8 cellular contexts compared by ENCODE assay signal in the genomic region with DNA sequence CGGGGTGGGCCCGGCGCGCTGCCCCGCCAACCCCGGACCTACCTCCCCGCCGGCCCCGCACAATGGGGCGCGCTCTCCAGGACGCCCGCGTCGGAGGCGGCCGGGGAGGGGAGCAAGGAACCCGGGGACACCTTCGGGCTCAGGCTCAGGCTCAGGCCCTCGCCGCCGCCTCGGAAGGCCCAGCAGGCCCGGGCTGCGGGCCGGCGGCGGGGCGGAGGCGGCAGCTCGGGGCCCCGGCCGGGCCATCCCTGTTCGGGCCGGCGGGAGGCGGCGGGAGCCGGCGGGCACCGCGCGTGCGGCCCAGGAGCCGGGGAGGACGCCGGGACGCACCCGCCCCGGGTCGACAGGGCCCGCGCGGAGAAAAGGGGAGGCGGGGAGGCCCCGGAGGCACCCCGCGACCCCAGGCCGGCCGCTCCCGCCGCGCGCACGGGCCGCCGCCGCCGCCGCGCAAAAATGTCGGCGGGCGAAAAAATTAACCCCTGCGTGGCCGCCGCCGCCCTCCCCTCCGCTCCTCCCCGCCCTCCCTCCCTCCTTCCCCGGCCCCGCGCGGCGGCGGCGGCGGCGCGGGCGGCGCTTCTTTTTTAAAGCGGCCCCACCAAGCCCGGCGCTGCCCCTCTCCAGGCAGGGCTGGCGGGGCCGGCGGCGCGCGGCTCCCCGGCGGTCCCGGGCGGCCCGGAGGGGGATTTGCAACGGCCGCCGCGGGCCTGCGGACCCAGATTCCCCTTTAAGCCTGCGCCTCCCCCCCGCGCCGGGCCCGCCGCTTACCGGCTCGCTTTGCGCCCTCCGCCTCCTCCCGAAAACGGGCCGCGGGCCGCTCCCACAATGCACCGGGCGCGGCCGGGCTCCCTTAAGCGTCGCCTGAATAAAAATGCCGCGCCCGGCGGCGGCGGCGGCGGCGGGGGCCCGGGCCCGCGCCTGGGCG. TPM values are rescaled to one million over a fixed set of nuclear protein-coding genes. Genes with fewer than 3 reads are reported as not detected.
A peak's percentile ranks its signal among the peaks of the same experiment; 100 is the strongest.
DNase-seq lines count a peak whose midpoint lies in the region; ATAC-seq, FAIRE-seq and TF ChIP-seq lines count a peak whose summit lies in the region.

No MANE protein-coding gene starts in this region.

- peak overlapping the region; percentile 88 for H3K27ac ChIP-seq in epithelial cell of prostate

- peak overlapping the region; percentile 90 for H3K9ac ChIP-seq in NT2/D1 (ENCODE audit: insufficient read length, low read depth)

- FAIRE-seq in GM19239 (lab: Jason Lieb, UNC): no peak

- CTCF ChIA-PET in BJ (lab: Yijun Ruan, JAX): no interaction called here

- H3K4me3 ChIP-seq in BJ (ENCODE audit: low read depth, low read length): peak overlapping the region; percentile 67
- H3K4me3 ChIP-seq in NT2/D1 (ENCODE audit: insufficient read length, low read depth): peak overlapping the region; percentile 71

- no peak for TF ChIP-seq CTCF in BJ (IDR thresholded peaks at IDR 0.05; ENCODE audit: insufficient read depth, low read depth, low read length)

- H3K9me3 ChIP-seq in NT2/D1 (ENCODE audit: insufficient read depth, low read length): no peaks in the 10 kb centered on the region

- H3K4me1 ChIP-seq in NT2/D1 (ENCODE audit: insufficient read depth, insufficient read length): peaks cover 3% of the 10 kb centered on the region

- POLR2A ChIA-PET in BJ (lab: Charles Lee): no interaction called here

- DNase-seq in BJ (ENCODE audit: low read depth): no peak
- peak; percentile 87 for DNase-seq in GM19239 (ENCODE audit: insufficient read length, low spot score)
- no peak for DNase-seq in NT2/D1 (ENCODE audit: low read depth, low spot score)
- DNase-seq in activated T-cell treated with anti-CD3 and anti-CD28 coated beads for 4 hours: peak; percentile 57
- no peak for DNase-seq in epithelial cell of prostate (ENCODE audit: low read depth, low spot score)
- peak; percentile 79 for DNase-seq in mucosa of gallbladder (ENCODE audit: low spot score)
- peak; percentile 76 for DNase-seq in stimulated activated CD8-positive, alpha-beta memory T cell treated with anti-CD3 and anti-CD28 coated beads, Interleukin-4, amount 100 ng/mL, for 24 hours (ENCODE audit: low read depth)

- peaks cover 8% of the 10 kb centered on the region for H3K27me3 ChIP-seq in BJ (ENCODE audit: control insufficient read depth, insufficient read depth, low read length)
- H3K27me3 ChIP-seq in NT2/D1 (ENCODE audit: insufficient read depth, insufficient read length): no peaks in the 10 kb centered on the region

- no peaks in the 10 kb centered on the region for H3K36me3 ChIP-seq in BJ (ENCODE audit: control insufficient read depth, insufficient read depth, low read length)
- H3K36me3 ChIP-seq in NT2/D1 (ENCODE audit: insufficient read depth, insufficient read length, low read length): peaks cover 20% of the 10 kb centered on the region

- peak; percentile 55 for ATAC-seq in HG03442 (IDR thresholded peaks at IDR 0.05; ENCODE audit: unreplicated experiment)

RNA-seq across cellular contexts. Expression of gene SEPHS1, which starts 0.6 kb away (rescaled TPM):
- 41.9 and 60.6 TPM in 2 replicates for polyA plus RNA-seq in BJ (2011; rRNA removed)
- 18.1 and 22.1 TPM in 2 replicates for polyA minus RNA-seq in BJ (2011; rRNA and poly(A)+ RNA removed)
- total RNA-seq in mucosa of gallbladder: 35.9 TPM

RNA-seq across cellular contexts. Expression of gene PHYH, which starts 47.6 kb away (rescaled TPM):
- 7.1 and 11.0 TPM in 2 replicates for polyA plus RNA-seq in BJ (2011; rRNA removed)
- 2.3 and 3.7 TPM in 2 replicates for polyA minus RNA-seq in BJ (2011; rRNA and poly(A)+ RNA removed)
- total RNA-seq in mucosa of gallbladder: 71.2 TPM

Comparison
In these comparisons a context has a peak if more than half of its experiments do, and no peak if none do; other contexts are left out.
1. DNase-seq: peak in GM19239 (single experiment), activated T-cell treated with anti-CD3 and anti-CD28 coated beads for 4 hours (single experiment), mucosa of gallbladder (single experiment) and stimulated activated CD8-positive, alpha-beta memory T cell treated with anti-CD3 and anti-CD28 coated beads, Interleukin-4, amount 100 ng/mL, for 24 hours (single experiment); none in BJ (single experiment), NT2/D1 (single experiment) and epithelial cell of prostate (single experiment).